In genomic region chr2:174495365-174496012, GRCh38 we compare ENCODE assay signal across 15 cellular contexts. TPM values are rescaled to one million over a fixed set of nuclear protein-coding genes. Genes with fewer than 3 reads are reported as not detected.
DNase-seq lines count a peak whose midpoint lies in the region; ATAC-seq and TF ChIP-seq lines count a peak whose summit lies in the region.
"Had no signal": no experiment of that assay in that cellular context is flagged by ENCODE, and none has a peak within 500 bp of the region (broad histone marks: within the 10 kb centered on the region; RNA-seq: fewer than 3 reads in every experiment).

No MANE protein-coding gene starts in this region.

- H3K79me2 ChIP-seq in PC-3 (ENCODE audit: low read length) = no peaks in the 10 kb centered on the region
- no peaks in the 10 kb centered on the region for H3K79me2 ChIP-seq in OCI-LY7 (ENCODE audit: insufficient read depth, low read depth, low read length)

- H3F3A ChIP-seq in PC-3 (ENCODE audit: low read length, unreplicated experiment) = no peaks in the 10 kb centered on the region

- BruUV-seq in PC-3 (replicated peaks; lab: Mats Ljungman, UMichigan) = no TSS peak
- no TSS peak for BruUV-seq in OCI-LY7 (replicated peaks; lab: Mats Ljungman, UMichigan)

- H3K9me3 ChIP-seq in PC-3 (ENCODE audit: low read length) = no peaks in the 10 kb centered on the region
- H3K9me3 ChIP-seq in thyroid gland = no peaks in the 10 kb centered on the region
- H3K9me3 ChIP-seq in OCI-LY7 (ENCODE audit: low read length) = no peaks in the 10 kb centered on the region
- H3K9me3 ChIP-seq: esophagus muscularis mucosa, Peyer's patch, upper lobe of left lung had no signal

- H3K27me3 Mint-ChIP-seq in activated naive CD4-positive, alpha-beta T cell treated with anti-CD3 and anti-CD28 coated beads, Interleukin-2, amount 50 U/mL, for 24 hours = no peaks in the 10 kb centered on the region
- H3K27me3 Mint-ChIP-seq: natural killer cell treated with Interleukin-12 subunit alpha and Interleukin-12 subunit beta and Interleukin-15 and Interleukin-18, amount 100 ng/mL, for 72 hours had no signal

- no peaks in the 10 kb centered on the region for H3K9me2 ChIP-seq in PC-3 (replicated peaks; ENCODE audit: low read length)
- H3K9me2 ChIP-seq in OCI-LY7 (ENCODE audit: insufficient read depth, low read length) = no peaks in the 10 kb centered on the region

- no peaks in the 10 kb centered on the region for H3K36me3 Mint-ChIP-seq in activated naive CD4-positive, alpha-beta T cell treated with anti-CD3 and anti-CD28 coated beads, Interleukin-2, amount 50 U/mL, for 24 hours
- no peaks in the 10 kb centered on the region for H3K36me3 Mint-ChIP-seq in activated naive CD4-positive, alpha-beta T cell treated with anti-CD3 and anti-CD28 coated beads, Interleukin-2, amount 50 U/mL, for 72 hours
- H3K36me3 Mint-ChIP-seq: natural killer cell treated with Interleukin-12 subunit alpha and Interleukin-12 subunit beta and Interleukin-15 and Interleukin-18, amount 100 ng/mL, for 72 hours had no signal

- H3K4me2 ChIP-seq in PC-3 (ENCODE audit: low read length) (no peak overlapping the region), OCI-LY7 (ENCODE audit: low read length) (no peak overlapping the region)

- no peaks in the 10 kb centered on the region for H3K9me3 Mint-ChIP-seq in activated naive CD4-positive, alpha-beta T cell treated with anti-CD3 and anti-CD28 coated beads, Interleukin-2, amount 50 U/mL, for 24 hours
- H3K9me3 Mint-ChIP-seq in activated naive CD4-positive, alpha-beta T cell treated with anti-CD3 and anti-CD28 coated beads, Interleukin-2, amount 50 U/mL, for 72 hours = peaks cover 0 to 4% of the 10 kb centered on the region in 2 donors
- H3K9me3 Mint-ChIP-seq: activated T-cell treated with anti-CD3 and anti-CD28 coated beads, Interleukin-2, amount 50 U/mL, for 72 hours; natural killer cell treated with Interleukin-12 subunit alpha and Interleukin-12 subunit beta and Interleukin-15 and Interleukin-18, amount 100 ng/mL, for 72 hours had no signal

- H2AFZ ChIP-seq in PC-3 (ENCODE audit: low read length) (no peak overlapping the region), OCI-LY7 (ENCODE audit: low read length) (no peak overlapping the region)

- DNase-seq in activated naive CD4-positive, alpha-beta T cell treated with anti-CD3 and anti-CD28 coated beads, Interleukin-2, amount 50 U/mL, for 72 hours (ENCODE audit: low spot score in 2 of 2) = no peak
- DNase-seq in PC-3 = peak; percentile 33
- DNase-seq in iPS-NIHi7 (ENCODE audit: extremely low spot score) = peak; percentile 31
- DNase-seq in thyroid gland = no peak
- DNase-seq in OCI-LY7 (ENCODE audit: low spot score) = no peak
- no peak for DNase-seq in dedifferentiated amniotic fluid mesenchymal stem cell (ENCODE audit: extremely low spot score)
- DNase-seq: activated T-cell treated with anti-CD3 and anti-CD28 coated beads, Interleukin-2, amount 50 U/mL, for 72 hours; NCI-H1417 treated with DMSO at 0.1 percent for 48 hours; Peyer's patch; upper lobe of left lung had no signal

- no peaks in the 10 kb centered on the region for H3K4me1 ChIP-seq in PC-3 (ENCODE audit: insufficient read depth, low read length)
- peaks cover 11 to 20% of the 10 kb centered on the region in 2 donors for H3K4me1 ChIP-seq in thyroid gland
- H3K4me1 ChIP-seq in OCI-LY7 (ENCODE audit: insufficient read depth, low read length, poor library complexity, severe bottlenecking) = peaks cover 15% of the 10 kb centered on the region
- H3K4me1 ChIP-seq: esophagus muscularis mucosa, Peyer's patch, upper lobe of left lung had no signal

- H3K4me3 Mint-ChIP-seq in activated naive CD4-positive, alpha-beta T cell treated with anti-CD3 and anti-CD28 coated beads, Interleukin-2, amount 50 U/mL, for 24 hours = no peak overlapping the region
- H3K4me3 Mint-ChIP-seq: activated T-cell treated with anti-CD3 and anti-CD28 coated beads, Interleukin-2, amount 50 U/mL, for 72 hours; natural killer cell treated with Interleukin-12 subunit alpha and Interleukin-12 subunit beta and Interleukin-15 and Interleukin-18, amount 100 ng/mL, for 72 hours had no signal

- H3K4me3 ChIP-seq in PC-3 (ENCODE audit: low read length) (no peak overlapping the region), thyroid gland (replicated peaks in 1 of 3) (no peak overlapping the region), OCI-LY7 (ENCODE audit: low read depth, low read length, poor library complexity, severe bottlenecking) (no peak overlapping the region)
- H3K4me3 ChIP-seq: esophagus muscularis mucosa, Peyer's patch, upper lobe of left lung had no signal

- TF ChIP-seq POLR2A in thyroid gland (IDR thresholded peaks at IDR 0.05) = no peak

- no peak for TF ChIP-seq CTCF in PC-3 (conservative IDR thresholded peaks at IDR 0.05; ENCODE audit: low read depth, low read length)
- TF ChIP-seq CTCF in thyroid gland (IDR thresholded peaks at IDR 0.05) = no peak
- TF ChIP-seq CTCF in OCI-LY7 (conservative IDR thresholded peaks at IDR 0.05; ENCODE audit: low read length) = no peak

- CTCF ChIA-PET in PC-3 (lab: Charles Lee) = no interaction called here
- CTCF ChIA-PET in OCI-LY7 (lab: Charles Lee; ENCODE audit: unreplicated experiment) = no interaction called here

- POLR2A ChIA-PET in PC-3 (lab: Charles Lee; ENCODE audit: unreplicated experiment) = interaction anchor here (0.6 kb wide), 1 partner anchor 719 kb away, joined by 3 read pairs; no protein-coding TSS in a partner anchor
- POLR2A ChIA-PET in OCI-LY7 (lab: Charles Lee) = interaction anchor here (0.7 kb wide), 1 partner anchor 12 kb away, joined by 4 read pairs; no protein-coding TSS in a partner anchor

- H3K9ac ChIP-seq in PC-3 (ENCODE audit: low read length) = no peak overlapping the region

- WGBS in thyroid gland, 2 donors = 34 to 41% methylated on average over 5 of the region's 5 CpGs

- peak overlapping the region; percentile 35 for H3K27ac Mint-ChIP-seq in activated naive CD4-positive, alpha-beta T cell treated with anti-CD3 and anti-CD28 coated beads, Interleukin-2, amount 50 U/mL, for 24 hours
- no peak overlapping the region for H3K27ac Mint-ChIP-seq in activated naive CD4-positive, alpha-beta T cell treated with anti-CD3 and anti-CD28 coated beads, Interleukin-2, amount 50 U/mL, for 72 hours
- H3K27ac Mint-ChIP-seq: activated T-cell treated with anti-CD3 and anti-CD28 coated beads, Interleukin-2, amount 50 U/mL, for 72 hours; natural killer cell treated with Interleukin-12 subunit alpha and Interleukin-12 subunit beta and Interleukin-15 and Interleukin-18, amount 100 ng/mL, for 72 hours had no signal

- no peak overlapping the region for H3K27ac ChIP-seq in PC-3 (ENCODE audit: low read length)
- H3K27ac ChIP-seq in thyroid gland = peak overlapping the region in 2 of 3 donors; percentile 31 to 39
- H3K27ac ChIP-seq in OCI-LY7 (ENCODE audit: low read depth, low read length, poor library complexity, severe bottlenecking) = no peak overlapping the region
- H3K27ac ChIP-seq: esophagus muscularis mucosa, upper lobe of left lung had no signal

- H3K36me3 ChIP-seq in PC-3 (ENCODE audit: low read depth, low read length) (no peaks in the 10 kb centered on the region), thyroid gland (no peaks in the 10 kb centered on the region), OCI-LY7 (ENCODE audit: insufficient read depth, low read length) (no peaks in the 10 kb centered on the region)
- H3K36me3 ChIP-seq: esophagus muscularis mucosa, Peyer's patch, upper lobe of left lung had no signal

- no peaks in the 10 kb centered on the region for H4K20me1 ChIP-seq in PC-3 (ENCODE audit: low read length)
- no peaks in the 10 kb centered on the region for H4K20me1 ChIP-seq in OCI-LY7 (ENCODE audit: insufficient read depth, low read length)

- H3K4me1 Mint-ChIP-seq in activated naive CD4-positive, alpha-beta T cell treated with anti-CD3 and anti-CD28 coated beads, Interleukin-2, amount 50 U/mL, for 24 hours = peaks cover 64% of the 10 kb centered on the region

- intact Hi-C loops in PC-3 (cut with micrococcal nuclease) = no loop called here
- intact Hi-C loops in thyroid gland (cut with DNase I) = no loop called here
- intact Hi-C loops in OCI-LY7 (cut with micrococcal nuclease; ENCODE audit: unreplicated experiment) = no loop called here

- H3K27me3 ChIP-seq in PC-3 (ENCODE audit: low read length) = no peaks in the 10 kb centered on the region
- H3K27me3 ChIP-seq in thyroid gland = no peaks in the 10 kb centered on the region
- H3K27me3 ChIP-seq: esophagus muscularis mucosa, Peyer's patch, upper lobe of left lung had no signal

- ATAC-seq in activated naive CD4-positive, alpha-beta T cell treated with anti-CD3 and anti-CD28 coated beads, Interleukin-2, amount 50 U/mL, for 72 hours = no peak
- ATAC-seq in PC-3 = no peak
- no peak for ATAC-seq in HG03442 (IDR thresholded peaks at IDR 0.05; ENCODE audit: unreplicated experiment)
- ATAC-seq: activated T-cell treated with anti-CD3 and anti-CD28 coated beads, Interleukin-2, amount 50 U/mL, for 72 hours; natural killer cell treated with Interleukin-12 subunit alpha and Interleukin-12 subunit beta and Interleukin-15 and Interleukin-18, amount 100 ng/mL, for 72 hours had no signal

RNA-seq across cellular contexts. Expression of gene GPR155, which starts 8.7 kb away (rescaled TPM):
- total RNA-seq in activated naive CD4-positive, alpha-beta T cell treated with anti-CD3 and anti-CD28 coated beads, Interleukin-2, amount 50 U/mL, for 72 hours = 10 to 100 TPM in 1 of 2 donors, 1 to 10 TPM in 1; 8.8 to 18.5 TPM
- total RNA-seq in PC-3 (2014; rRNA removed) = 0.69 and 1.3 TPM in 2 replicates
- total RNA-seq in thyroid gland = 10 to 100 TPM in 2 of 4 donors, 1 to 10 TPM in 2; 7.1 to 10.9 (median 10.2) TPM
- total RNA-seq in OCI-LY7 (2014; rRNA removed; shearing (Covaris generic)) = 0.26 and 1.9 TPM in 2 replicates
- 0.96 and 1.9 TPM in 2 replicates for total RNA-seq in OCI-LY7 (2022)
- total RNA-seq: HT-29 had no signal

Comparison
In these comparisons a context has a peak if more than half of its experiments do, and no peak if none do; other contexts are left out.
1. DNase-seq: peak in PC-3 (single experiment) and iPS-NIHi7 (single experiment); none in activated naive CD4-positive, alpha-beta T cell treated with anti-CD3 and anti-CD28 coated beads, Interleukin-2, amount 50 U/mL, for 72 hours (0 of 2), thyroid gland (0 of 2), OCI-LY7 (single experiment) and dedifferentiated amniotic fluid mesenchymal stem cell (single experiment).
2. H3K27ac ChIP-seq: peak in thyroid gland (2 of 3); none in PC-3 (single experiment) and OCI-LY7 (single experiment).